In genomic region chr1:22131875-22132486, GRCh38 we compare ENCODE assay signal across 1 cellular context.
TF ChIP-seq lines count a peak whose summit lies in the region.

No MANE protein-coding gene starts in this region.

TF ChIP-seq in HepG2, 621 proteins besides CTCF, POLR2A, EP300 and RAD21 (continued from another document and continues in another):
- TF ChIP-seq ZNF710 (CRISPR knock-in tag; IDR thresholded peaks at IDR 0.05; ENCODE audit: borderline replicate concordance) (peak; percentile 37; the same call in 1 of the 2 replicates), HDAC2 (CRISPR knock-in tag; IDR thresholded peaks at IDR 0.05) (no peak), RFX1 (IDR thresholded peaks at IDR 0.05) (no peak), ZNF234 (CRISPR knock-in tag; conservative IDR thresholded peaks at IDR 0.05) (no peak), ZBTB26 (CRISPR knock-in tag; IDR thresholded peaks at IDR 0.05; ENCODE audit: borderline replicate concordance) (no peak), HDAC1 (CRISPR knock-in tag; IDR thresholded peaks at IDR 0.05) (no peak), TEAD3 (CRISPR knock-in tag; optimal IDR thresholded peaks at IDR 0.05; ENCODE audit: borderline replicate concordance) (no peak), HMG20B (CRISPR knock-in tag; conservative IDR thresholded peaks at IDR 0.05) (no peak), TFAP4 (IDR thresholded peaks at IDR 0.05; ENCODE audit: borderline replicate concordance, low read depth) (no peak), ZNF83 (CRISPR knock-in tag; IDR thresholded peaks at IDR 0.05; ENCODE audit: borderline replicate concordance) (0 out of 2 replicates have a peak, but pooled peaks have one; percentile 59), ZSCAN22 (CRISPR knock-in tag; IDR thresholded peaks at IDR 0.05) (no peak), ARID4A (CRISPR knock-in tag; IDR thresholded peaks at IDR 0.05; ENCODE audit: borderline replicate concordance) (peak; percentile 24; the same call in 1 of the 2 replicates), ZBTB20 (CRISPR knock-in tag; IDR thresholded peaks at IDR 0.05; ENCODE audit: borderline replicate concordance, low read depth) (no peak), ZNF558 (CRISPR knock-in tag; IDR thresholded peaks at IDR 0.05; ENCODE audit: borderline replicate concordance) (no peak), NONO (IDR thresholded peaks at IDR 0.05) (no peak), NONO (CRISPR knock-in tag; conservative IDR thresholded peaks at IDR 0.05) (no peak), ZNF232 (CRISPR knock-in tag; IDR thresholded peaks at IDR 0.05; ENCODE audit: borderline replicate concordance) (no peak), LRRFIP1 (CRISPR knock-in tag; conservative IDR thresholded peaks at IDR 0.05) (no peak), SP2 (CRISPR knock-in tag; IDR thresholded peaks at IDR 0.05) (no peak), ZKSCAN5 (CRISPR knock-in tag; IDR thresholded peaks at IDR 0.05) (no peak), ZFP91 (CRISPR knock-in tag; IDR thresholded peaks at IDR 0.05; ENCODE audit: borderline replicate concordance) (peak; percentile 26; the same call in 1 of the 2 replicates), ZNF737 (CRISPR knock-in tag; IDR thresholded peaks at IDR 0.05; ENCODE audit: borderline replicate concordance) (no peak), PHF5A (CRISPR knock-in tag; IDR thresholded peaks at IDR 0.05; ENCODE audit: low read depth, unreplicated experiment) (no peak), CAMTA2 (CRISPR knock-in tag; IDR thresholded peaks at IDR 0.05; ENCODE audit: borderline replicate concordance) (no peak), ZC3H4 (CRISPR knock-in tag; IDR thresholded peaks at IDR 0.05; ENCODE audit: borderline replicate concordance) (no peak), MAZ (IDR thresholded peaks at IDR 0.05; ENCODE audit: borderline replicate concordance, low read depth, low read length) (no peak), MAZ (CRISPR knock-in tag; IDR thresholded peaks at IDR 0.05; ENCODE audit: low read depth) (0 out of 2 replicates have a peak, but pooled peaks have one; percentile 27), ZNF260 (CRISPR knock-in tag; IDR thresholded peaks at IDR 0.05; ENCODE audit: borderline replicate concordance, low read depth) (no peak), ZNF556 (CRISPR knock-in tag; IDR thresholded peaks at IDR 0.05; ENCODE audit: borderline replicate concordance) (no peak), HNRNPK (IDR thresholded peaks at IDR 0.05; ENCODE audit: low read depth, low read length, poor library complexity, severe bottlenecking) (no peak), ZBTB7A (CRISPR knock-in tag; IDR thresholded peaks at IDR 0.05) (no peak), EZH2 (conservative IDR thresholded peaks at IDR 0.05; ENCODE audit: low read depth, low read length) (no peak), ZNF615 (CRISPR knock-in tag; IDR thresholded peaks at IDR 0.05; ENCODE audit: borderline replicate concordance) (no peak), ZNF562 (CRISPR knock-in tag; IDR thresholded peaks at IDR 0.05; ENCODE audit: borderline replicate concordance) (no peak), ZNF629 (CRISPR knock-in tag; conservative IDR thresholded peaks at IDR 0.05) (no peak), HINFP (CRISPR knock-in tag; IDR thresholded peaks at IDR 0.05; ENCODE audit: low read depth) (no peak), ZNF350 (CRISPR knock-in tag; IDR thresholded peaks at IDR 0.05; ENCODE audit: borderline replicate concordance, low read depth) (no peak), ISX (CRISPR knock-in tag; conservative IDR thresholded peaks at IDR 0.05) (no peak), ZNF451 (CRISPR knock-in tag; IDR thresholded peaks at IDR 0.05) (no peak), ZNF782 (CRISPR knock-in tag; IDR thresholded peaks at IDR 0.05; ENCODE audit: borderline replicate concordance) (peak; percentile 27; the same call in 1 of the 2 replicates), UBTF (CRISPR knock-in tag; IDR thresholded peaks at IDR 0.05) (no peak), SKIL (CRISPR knock-in tag; IDR thresholded peaks at IDR 0.05; ENCODE audit: borderline replicate concordance) (no peak)
